Comparison of ENCODE assay signal across 21 cellular contexts in the genomic region with DNA sequence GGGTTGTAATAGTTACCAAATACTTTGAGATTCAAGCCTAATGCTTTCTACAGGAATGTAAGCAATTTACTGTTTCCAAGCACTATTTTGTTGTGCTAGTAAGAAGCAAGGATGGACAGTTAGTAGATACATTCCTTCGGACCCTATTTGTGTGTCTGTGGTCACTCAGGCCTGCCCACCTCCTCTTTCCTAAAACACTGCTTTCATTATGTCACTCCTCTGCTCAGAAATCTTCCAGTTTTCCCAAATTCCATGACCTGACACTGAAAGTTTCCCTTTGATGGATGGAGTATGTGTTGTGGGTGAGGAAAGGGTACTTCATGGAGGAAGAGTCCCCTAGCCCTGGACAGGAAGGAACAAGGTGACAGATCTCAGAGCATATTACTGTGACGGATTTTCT.
"Had no signal": no experiment of that assay in that cellular context is flagged by ENCODE, and none has a peak within 500 bp of the region (broad histone marks: within the 10 kb centered on the region; RNA-seq: fewer than 3 reads in every experiment).

No MANE protein-coding gene starts in this region.

- H3K9me3 ChIP-seq: heart right ventricle, left ventricle myocardium inferior, lower lobe of right lung, mucosa of descending colon, right atrium auricular region, sigmoid colon, testis, transverse colon had no signal

- ATAC-seq: heart right ventricle; left cardiac atrium; lower lobe of right lung; mucosa of descending colon; naive thymus-derived CD8-positive, alpha-beta T cell; stimulated activated naive B cell treated with anti-CD40 and anti-IgM and Interleukin-4, amounts not matched to agents 10 μg/mL and 1 μg/mL and 100 μg/mL, for 72 hours; stimulated activated naive CD8-positive, alpha-beta T cell treated with anti-CD3 and anti-CD28 coated beads, Interleukin-15, amount 100 ng/mL, for 72 hours had no signal

- H3K4me1 Mint-ChIP-seq: naive thymus-derived CD8-positive, alpha-beta T cell; stimulated activated naive B cell treated with anti-CD40 and anti-IgM and Interleukin-4, amounts not matched to agents 10 μg/mL and 1 μg/mL and 100 μg/mL, for 72 hours had no signal

- H3K4me3 ChIP-seq: heart right ventricle, left ventricle myocardium inferior, lower lobe of right lung, mucosa of descending colon, right atrium auricular region, sigmoid colon, skin epidermis, testis, transverse colon had no signal

- H3K27me3 ChIP-seq: heart right ventricle, right atrium auricular region, sigmoid colon, testis, transverse colon had no signal

- H3K4me1 ChIP-seq: right atrium auricular region had no signal

- DNase-seq: cerebellar nuclear complex; dermis blood vessel endothelial cell; heart right ventricle; kidney; left cardiac atrium; left ventricle myocardium inferior; lower lobe of right lung; mesendoderm; mucosa of descending colon; naive thymus-derived CD8-positive, alpha-beta T cell; posterior cingulate gyrus; sigmoid colon; stimulated activated CD4-positive, alpha-beta T cell treated with anti-CD3 and anti-CD28 coated beads, Interleukin-2, amount 100 ng/mL, for 24 hours; stimulated activated CD4-positive, alpha-beta T cell treated with anti-CD3 and anti-CD28 coated beads, Interleukin-4, amount 100 ng/mL, for 4 hours; stimulated activated naive B cell treated with anti-CD40 and anti-IgM and Interleukin-4, amounts not matched to agents 10 μg/mL and 1 μg/mL and 100 μg/mL, for 72 hours; stimulated activated naive CD8-positive, alpha-beta T cell treated with anti-CD3 and anti-CD28 coated beads, Interleukin-15, amount 100 ng/mL, for 72 hours; testis; transverse colon had no signal

- H3K27ac Mint-ChIP-seq: stimulated activated naive B cell treated with anti-CD40 and anti-IgM and Interleukin-4, amounts not matched to agents 10 μg/mL and 1 μg/mL and 100 μg/mL, for 72 hours; stimulated activated naive CD8-positive, alpha-beta T cell treated with anti-CD3 and anti-CD28 coated beads, Interleukin-15, amount 100 ng/mL, for 72 hours had no signal

- H3K4me3 Mint-ChIP-seq: naive thymus-derived CD8-positive, alpha-beta T cell; neural crest cell; stimulated activated naive B cell treated with anti-CD40 and anti-IgM and Interleukin-4, amounts not matched to agents 10 μg/mL and 1 μg/mL and 100 μg/mL, for 72 hours; stimulated activated naive CD8-positive, alpha-beta T cell treated with anti-CD3 and anti-CD28 coated beads, Interleukin-15, amount 100 ng/mL, for 72 hours had no signal

- H3K27ac ChIP-seq: heart right ventricle, left ventricle myocardium inferior, lower lobe of right lung, right atrium auricular region, skin epidermis, testis, transverse colon had no signal

- H3K36me3 ChIP-seq: lower lobe of right lung, right atrium auricular region, sigmoid colon, transverse colon had no signal

- H3K27me3 Mint-ChIP-seq: naive thymus-derived CD8-positive, alpha-beta T cell; stimulated activated naive B cell treated with anti-CD40 and anti-IgM and Interleukin-4, amounts not matched to agents 10 μg/mL and 1 μg/mL and 100 μg/mL, for 72 hours; stimulated activated naive CD8-positive, alpha-beta T cell treated with anti-CD3 and anti-CD28 coated beads, Interleukin-15, amount 100 ng/mL, for 72 hours had no signal
